Comparison of ENCODE assay signal across 21 cellular contexts in genomic region chr20:16003310-16003709, GRCh38.
"Had no signal": no experiment of that assay in that cellular context is flagged by ENCODE, and none has a peak within 500 bp of the region (broad histone marks: within the 10 kb centered on the region; RNA-seq: fewer than 3 reads in every experiment).

No MANE protein-coding gene starts in this region.

- FAIRE-seq: HTR-8/SVneo had no signal

- H3K27ac ChIP-seq: HL-60, RWPE1 had no signal

- ATAC-seq: Panc1, PC-3, SK-N-SH treated with all-trans-retinoic acid at 6 μM for 48 hours had no signal

- DNase-seq: KBM-7; MM.1S; NCI-H1092 treated with DMSO at 0.1 percent for 48 hours; NCI-H1417; NCI-H1436 treated with DMSO at 0.1 percent for 48 hours; NCI-H1694; NCI-H187 treated with DMSO at 0.1 percent for 48 hours; NCI-H2029 treated with DMSO at 0.1 percent for 48 hours; NCI-H2227 treated with DMSO at 0.1 percent for 48 hours; NCI-H524; NCI-H526 treated with DMSO at 0.1 percent for 48 hours; NCI-H748 treated with DMSO at 0.1 percent for 48 hours; NK-92 treated with Interleukin-12 subunit alpha and Interleukin-12 subunit beta, amount 100 ng/mL, for 24 hours; PC-3; SHP77; T-helper 1 cell had no signal
